In the genomic region with DNA sequence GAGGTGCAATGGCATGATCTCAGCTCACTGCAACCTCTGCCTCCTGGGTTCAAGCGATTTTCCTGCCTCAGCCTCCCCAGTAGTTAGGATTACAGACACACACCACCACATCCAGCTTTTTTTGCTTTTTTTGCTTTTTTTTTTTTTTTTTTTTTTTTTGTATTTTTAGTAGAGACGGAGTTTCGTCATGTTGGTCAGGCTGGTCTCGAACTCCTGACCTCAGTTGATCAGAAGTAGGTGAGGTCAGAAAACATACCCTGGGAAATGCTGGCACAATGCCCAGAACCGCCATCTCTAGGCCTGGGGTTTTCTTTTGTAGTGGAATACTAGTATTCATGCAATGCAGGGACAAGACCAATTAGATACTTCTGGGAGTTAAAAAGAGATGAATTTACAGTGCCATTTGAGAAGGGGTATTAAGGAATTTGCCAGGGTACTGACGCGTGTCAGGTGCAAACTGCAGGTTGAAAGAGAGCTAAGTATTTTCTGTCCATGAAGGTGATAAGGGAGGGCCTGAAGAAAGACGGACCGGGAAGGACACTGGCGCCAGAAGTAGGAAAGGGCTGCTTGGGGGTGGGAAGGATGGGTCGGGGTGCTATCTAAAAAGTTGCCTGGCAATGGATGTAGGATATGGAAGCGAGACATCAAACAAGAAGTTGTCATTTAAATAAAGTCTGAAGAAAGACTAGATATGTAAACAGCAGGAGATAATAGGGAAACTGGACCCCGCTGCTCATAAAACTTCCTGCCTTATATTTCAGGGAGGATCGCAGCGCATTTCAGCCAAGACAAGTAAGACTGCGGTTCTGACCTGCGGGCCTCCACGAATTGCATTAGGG, we compare ENCODE assay signal across 8 cellular contexts.
DNase-seq lines count a peak whose midpoint lies in the region; ATAC-seq and TF ChIP-seq lines count a peak whose summit lies in the region.
"Not testable (repeated sequence)": the region's sequence is repeated elsewhere in the genome, so short reads cannot be mapped to it uniquely, and the experiment has no call there.

No MANE protein-coding gene starts in this region.

- not testable (repeated sequence) for H3K79me1 ChIP-seq in mesenchymal stem cell (replicated peaks; ENCODE audit: low read length, poor library complexity, severe bottlenecking)

- H3K9me3 Mint-ChIP-seq in CD4-positive, alpha-beta T cell; activated CD4-positive, alpha-beta T cell treated with anti-CD3 and anti-CD28 coated beads for 36 hours (ENCODE audit: low read depth); activated naive CD8-positive, alpha-beta T cell treated with anti-CD3 and anti-CD28 coated beads for 36 hours; endodermal cell: not testable (repeated sequence)

- H3K4me3 ChIP-seq in endodermal cell (ENCODE audit: low read length); sigmoid colon: not testable (repeated sequence)
- H3K4me3 ChIP-seq in mesenchymal stem cell (ENCODE audit: insufficient read depth in 1 of 2, low read depth in 1 of 2, low read length in 2 of 2): peak overlapping the region in 1 of 2 experiments; percentile 79

- not testable (repeated sequence) for H4K91ac ChIP-seq in mesenchymal stem cell (ENCODE audit: low read length)

- not testable (repeated sequence) for H3K4ac ChIP-seq in mesenchymal stem cell (ENCODE audit: low read depth in 1 of 2, low read length in 2 of 2)

- not testable (repeated sequence) for H2BK5ac ChIP-seq in mesenchymal stem cell (ENCODE audit: low read depth, low read length, poor library complexity, severe bottlenecking)

- H3K36me3 ChIP-seq in endodermal cell (ENCODE audit: control insufficient read depth, insufficient read depth, low read length); mesenchymal stem cell (ENCODE audit: control insufficient read depth in 1 of 2, insufficient read depth in 2 of 2, low read depth in 1 of 2, low read length in 2 of 2); sigmoid colon: not testable (repeated sequence)

- peak overlapping the region; percentile 64 for H3K4me2 ChIP-seq in mesenchymal stem cell (ENCODE audit: low read length, poor library complexity, severe bottlenecking)

- H2BK12ac ChIP-seq in mesenchymal stem cell (ENCODE audit: low read length in 2 of 2): not testable (repeated sequence)

- peak overlapping the region in 1 of 2 experiments; percentile 43 for H3K18ac ChIP-seq in mesenchymal stem cell (ENCODE audit: low read depth in 1 of 2, low read length in 2 of 2)

- not testable (repeated sequence) for H3K27me3 Mint-ChIP-seq in CD4-positive, alpha-beta T cell; activated CD4-positive, alpha-beta T cell treated with anti-CD3 and anti-CD28 coated beads for 36 hours; activated naive CD8-positive, alpha-beta T cell treated with anti-CD3 and anti-CD28 coated beads for 36 hours; endodermal cell (ENCODE audit: insufficient read depth)

- not testable (repeated sequence) for H3K14ac ChIP-seq in mesenchymal stem cell (ENCODE audit: low read length in 2 of 2)

- H2AK5ac ChIP-seq in mesenchymal stem cell (ENCODE audit: low read length, severe bottlenecking): not testable (repeated sequence)

- H3K4me1 ChIP-seq in endodermal cell (ENCODE audit: control insufficient read depth, insufficient read depth, low read length); mesenchymal stem cell (ENCODE audit: control insufficient read depth, insufficient read depth, low read depth, low read length); sigmoid colon: not testable (repeated sequence)

- not testable (repeated sequence) for H4K8ac ChIP-seq in mesenchymal stem cell (ENCODE audit: low read length)

- TF ChIP-seq POLR2A in sigmoid colon (IDR thresholded peaks at IDR 0.05): not testable (repeated sequence)

- not testable (repeated sequence) for H2AFZ ChIP-seq in mesenchymal stem cell (ENCODE audit: low read depth, low read length)

- intact Hi-C loops in CD4-positive, alpha-beta T cell (cut with DNase I, micrococcal nuclease); activated CD4-positive, alpha-beta T cell treated with anti-CD3 and anti-CD28 coated beads for 36 hours (cut with DNase I, micrococcal nuclease); sigmoid colon (cut with DNase I): not testable (repeated sequence)

- not testable (repeated sequence) for TF ChIP-seq EP300 in sigmoid colon (IDR thresholded peaks at IDR 0.05)

- H3K9ac ChIP-seq in endodermal cell (ENCODE audit: extremely low read depth, low read length, poor library complexity, severe bottlenecking): not testable (repeated sequence)
- H3K9ac ChIP-seq in mesenchymal stem cell (ENCODE audit: low read length): peak overlapping the region; percentile 89

- peak overlapping the region; percentile 49 for H2BK120ac ChIP-seq in mesenchymal stem cell (ENCODE audit: low read depth, low read length)

- 93 to 98% methylated on average over 12 to 18 of the region's 18 CpGs for WGBS in endodermal cell (ENCODE audit: insufficient coverage in 1 of 2, insufficient read length in 1 of 2), 2 experiments
- 93% methylated on average over 18 of the region's 18 CpGs for WGBS in mesenchymal stem cell
- 90 to 91% methylated on average over 18 of the region's 18 CpGs for WGBS in sigmoid colon, 2 donors

- not testable (repeated sequence) for ATAC-seq in CD4-positive, alpha-beta T cell (ENCODE audit: poor library complexity); activated CD4-positive, alpha-beta T cell treated with anti-CD3 and anti-CD28 coated beads for 36 hours

- not testable (repeated sequence) for TF ChIP-seq CTCF in CD4-positive, alpha-beta T cell (IDR thresholded peaks at IDR 0.05); endodermal cell (conservative IDR thresholded peaks at IDR 0.05); sigmoid colon (IDR thresholded peaks at IDR 0.05)

- H2BK15ac ChIP-seq in mesenchymal stem cell (ENCODE audit: low read depth, poor library complexity, severe bottlenecking): not testable (repeated sequence)

- peak overlapping the region; percentile 52 for H3K4me3 Mint-ChIP-seq in CD4-positive, alpha-beta T cell
- peak overlapping the region; percentile 5 for H3K4me3 Mint-ChIP-seq in activated CD4-positive, alpha-beta T cell treated with anti-CD3 and anti-CD28 coated beads for 36 hours
- peak overlapping the region; percentile 88 for H3K4me3 Mint-ChIP-seq in activated naive CD8-positive, alpha-beta T cell treated with anti-CD3 and anti-CD28 coated beads for 36 hours
- H3K4me3 Mint-ChIP-seq in endodermal cell: not testable (repeated sequence)

- H3K23ac ChIP-seq in mesenchymal stem cell (ENCODE audit: low read length in 2 of 2): not testable (repeated sequence)

- peak overlapping the region; percentile 98 for H3K27ac Mint-ChIP-seq in CD4-positive, alpha-beta T cell
- H3K27ac Mint-ChIP-seq in activated CD4-positive, alpha-beta T cell treated with anti-CD3 and anti-CD28 coated beads for 36 hours: peak overlapping the region; percentile 23
- H3K27ac Mint-ChIP-seq in activated naive CD8-positive, alpha-beta T cell treated with anti-CD3 and anti-CD28 coated beads for 36 hours: peak overlapping the region; percentile 100
- peak overlapping the region; percentile 98 for H3K27ac Mint-ChIP-seq in endodermal cell

- H3K27me3 ChIP-seq in CD4-positive, alpha-beta T cell (ENCODE audit: control insufficient read depth, insufficient read depth, low read length); endodermal cell (ENCODE audit: control insufficient read depth, insufficient read depth, low read length, poor library complexity, severe bottlenecking); mesenchymal stem cell (ENCODE audit: control insufficient read depth in 1 of 2, insufficient read depth in 1 of 2, low read length in 2 of 2); sigmoid colon: not testable (repeated sequence)

- POLR2A ChIA-PET in CD4-positive, alpha-beta T cell (lab: Charles Lee): interaction anchor here (1.4 to 1.7 kb wide), 5 partner anchors 10 to 51 kb away, joined by 3 to 76 read pairs (median 4); no protein-coding TSS in a partner anchor
- POLR2A ChIA-PET in HEK293T (lab: Yijun Ruan, JAX): interaction anchor here (1.1 to 1.7 kb wide), 7 partner anchors 9 to 349 kb away, joined by 3 to 12 read pairs (median 7); no protein-coding TSS in a partner anchor
- POLR2A ChIA-PET in activated CD4-positive, alpha-beta T cell treated with anti-CD3 and anti-CD28 coated beads for 36 hours (lab: Charles Lee): interaction anchor here (0.6 to 3.1 kb wide), 10 partner anchors 13 to 349 kb away, joined by 3 to 60 read pairs (median 19); no protein-coding TSS in a partner anchor

- H3K36me3 Mint-ChIP-seq in CD4-positive, alpha-beta T cell (ENCODE audit: low read depth); activated CD4-positive, alpha-beta T cell treated with anti-CD3 and anti-CD28 coated beads for 36 hours (ENCODE audit: low read depth); activated naive CD8-positive, alpha-beta T cell treated with anti-CD3 and anti-CD28 coated beads for 36 hours; endodermal cell (ENCODE audit: low read depth): not testable (repeated sequence)

- peak overlapping the region; percentile 86 for H3K27ac ChIP-seq in CD4-positive, alpha-beta T cell (ENCODE audit: low read depth, low read length)
- not testable (repeated sequence) for H3K27ac ChIP-seq in endodermal cell (ENCODE audit: low read depth, low read length); mesenchymal stem cell (ENCODE audit: low read length, poor library complexity, severe bottlenecking)
- peak overlapping the region in 3 of 4 donors; percentile 91 to 93 (median 92) for H3K27ac ChIP-seq in sigmoid colon

- DNase-seq in CD4-positive, alpha-beta T cell; activated CD4-positive, alpha-beta T cell treated with anti-CD3 and anti-CD28 coated beads for 36 hours; activated naive CD8-positive, alpha-beta T cell treated with anti-CD3 and anti-CD28 coated beads for 36 hours; endodermal cell; mesenchymal stem cell; sigmoid colon: not testable (repeated sequence)
- DNase-seq in HEK293T (ENCODE audit: extremely low spot score) (peak; percentile 25), OCI-M1 (lab: John Stamatoyannopoulos, UW) (peak; percentile 57)

- CTCF ChIA-PET in CD4-positive, alpha-beta T cell (lab: Charles Lee): interaction anchor here (1.1 kb wide), 1 partner anchor 12 kb away, joined by 4 read pairs; no protein-coding TSS in a partner anchor
- CTCF ChIA-PET in HEK293T (lab: Yijun Ruan, JAX); activated CD4-positive, alpha-beta T cell treated with anti-CD3 and anti-CD28 coated beads for 36 hours (lab: Charles Lee): not testable (repeated sequence)

- peaks cover 44% of the 10 kb centered on the region for H3K4me1 Mint-ChIP-seq in CD4-positive, alpha-beta T cell (ENCODE audit: low read depth)
- peaks cover 37% of the 10 kb centered on the region for H3K4me1 Mint-ChIP-seq in activated CD4-positive, alpha-beta T cell treated with anti-CD3 and anti-CD28 coated beads for 36 hours
- H3K4me1 Mint-ChIP-seq in activated naive CD8-positive, alpha-beta T cell treated with anti-CD3 and anti-CD28 coated beads for 36 hours: peaks cover 31% of the 10 kb centered on the region
- H3K4me1 Mint-ChIP-seq in endodermal cell: peaks cover 42% of the 10 kb centered on the region

- H3K9me3 ChIP-seq in CD4-positive, alpha-beta T cell (ENCODE audit: control insufficient read depth, low read length); endodermal cell (ENCODE audit: control insufficient read depth, low read length); mesenchymal stem cell (ENCODE audit: control insufficient read depth, low read length); sigmoid colon: not testable (repeated sequence)

Comparison
In these comparisons a context has a peak if more than half of its experiments do, and no peak if none do; other contexts are left out.
1. H3K27ac Mint-ChIP-seq: peak in every context shown above with its lines; median percentile 100 in activated naive CD8-positive, alpha-beta T cell treated with anti-CD3 and anti-CD28 coated beads for 36 hours; 98 in CD4-positive, alpha-beta T cell; 98 in endodermal cell; 23 in activated CD4-positive, alpha-beta T cell treated with anti-CD3 and anti-CD28 coated beads for 36 hours.